Comparison of ENCODE assay signal across 1 cellular context in the genomic region with DNA sequence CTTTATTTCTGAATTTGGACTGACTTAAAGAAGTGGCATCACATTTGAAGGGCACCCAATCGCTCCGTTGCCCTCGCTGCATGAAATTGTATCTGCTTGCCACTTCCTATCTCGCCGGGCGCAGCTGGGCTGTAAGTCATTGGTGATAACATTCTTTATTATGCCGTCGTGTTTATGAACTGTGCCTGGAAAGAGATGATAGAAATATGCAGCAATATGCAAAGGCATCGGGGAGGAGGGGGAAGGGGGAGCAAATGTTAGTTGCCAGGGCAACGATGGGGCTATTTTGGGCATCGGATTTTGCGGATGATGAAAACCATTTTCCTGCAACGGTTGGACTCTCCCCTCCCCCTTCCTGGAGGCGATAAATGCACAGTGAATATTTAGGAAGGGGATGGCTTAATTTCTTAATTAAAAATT.
TF ChIP-seq lines count a peak whose summit lies in the region.

No MANE protein-coding gene starts in this region.

TF ChIP-seq in SK-N-SH treated with all-trans-retinoic acid at 6 μM for 48 hours, 23 proteins besides CTCF, POLR2A, EP300 and RAD21 (continued from another document):
- TF ChIP-seq, protein P1, sequence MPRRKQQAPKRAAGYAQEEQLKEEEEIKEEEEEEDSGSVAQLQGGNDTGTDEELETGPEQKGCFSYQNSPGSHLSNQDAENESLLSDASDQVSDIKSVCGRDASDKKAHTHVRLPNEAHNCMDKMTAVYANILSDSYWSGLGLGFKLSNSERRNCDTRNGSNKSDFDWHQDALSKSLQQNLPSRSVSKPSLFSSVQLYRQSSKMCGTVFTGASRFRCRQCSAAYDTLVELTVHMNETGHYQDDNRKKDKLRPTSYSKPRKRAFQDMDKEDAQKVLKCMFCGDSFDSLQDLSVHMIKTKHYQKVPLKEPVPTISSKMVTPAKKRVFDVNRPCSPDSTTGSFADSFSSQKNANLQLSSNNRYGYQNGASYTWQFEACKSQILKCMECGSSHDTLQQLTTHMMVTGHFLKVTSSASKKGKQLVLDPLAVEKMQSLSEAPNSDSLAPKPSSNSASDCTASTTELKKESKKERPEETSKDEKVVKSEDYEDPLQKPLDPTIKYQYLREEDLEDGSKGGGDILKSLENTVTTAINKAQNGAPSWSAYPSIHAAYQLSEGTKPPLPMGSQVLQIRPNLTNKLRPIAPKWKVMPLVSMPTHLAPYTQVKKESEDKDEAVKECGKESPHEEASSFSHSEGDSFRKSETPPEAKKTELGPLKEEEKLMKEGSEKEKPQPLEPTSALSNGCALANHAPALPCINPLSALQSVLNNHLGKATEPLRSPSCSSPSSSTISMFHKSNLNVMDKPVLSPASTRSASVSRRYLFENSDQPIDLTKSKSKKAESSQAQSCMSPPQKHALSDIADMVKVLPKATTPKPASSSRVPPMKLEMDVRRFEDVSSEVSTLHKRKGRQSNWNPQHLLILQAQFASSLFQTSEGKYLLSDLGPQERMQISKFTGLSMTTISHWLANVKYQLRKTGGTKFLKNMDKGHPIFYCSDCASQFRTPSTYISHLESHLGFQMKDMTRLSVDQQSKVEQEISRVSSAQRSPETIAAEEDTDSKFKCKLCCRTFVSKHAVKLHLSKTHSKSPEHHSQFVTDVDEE (CRISPR knock-in tag; IDR thresholded peaks at IDR 0.05) = no peak
- TF ChIP-seq PPARA (CRISPR knock-in tag; IDR thresholded peaks at IDR 0.05; ENCODE audit: borderline replicate concordance) (no peak), ZNF565 (CRISPR knock-in tag; conservative IDR thresholded peaks at IDR 0.05; ENCODE audit: low read depth) (no peak)
